ENCODE assay signal across 1 cellular context in the genomic region with DNA sequence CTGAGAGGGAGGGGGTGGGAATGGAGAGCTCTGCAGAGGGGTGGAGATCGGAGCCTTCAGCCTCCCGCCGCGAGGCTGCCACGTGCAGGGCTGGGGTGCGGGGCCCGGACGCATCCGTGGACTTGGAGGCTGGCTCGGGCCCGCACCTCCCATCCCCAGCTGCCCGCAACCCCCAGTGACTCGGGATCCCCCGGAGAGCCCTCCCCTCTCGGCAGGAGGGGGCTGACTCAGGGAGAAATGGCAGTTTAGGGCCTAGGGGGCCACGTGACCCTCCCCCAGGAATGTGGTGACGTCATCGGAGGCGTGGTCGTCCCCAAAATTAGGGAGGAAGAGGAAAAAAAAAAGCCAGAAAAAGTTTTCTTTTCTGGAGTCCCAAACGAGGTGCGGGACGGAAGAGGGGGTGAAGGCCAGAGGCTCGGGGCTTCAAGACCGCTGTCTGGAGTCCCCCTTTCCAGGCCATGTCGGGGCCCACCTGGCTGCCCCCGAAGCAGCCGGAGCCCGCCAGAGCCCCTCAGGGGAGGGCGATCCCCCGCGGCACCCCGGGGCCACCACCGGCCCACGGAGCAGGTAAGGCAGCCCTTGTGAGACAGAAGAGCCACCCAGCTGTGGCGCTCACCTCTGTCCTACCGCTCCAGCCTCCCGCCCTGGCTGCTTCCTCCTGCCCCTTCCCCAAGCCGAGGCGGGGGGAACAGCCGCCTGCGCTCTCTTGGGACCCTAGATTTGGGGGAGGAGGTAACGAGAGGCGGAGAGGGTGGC.
TF ChIP-seq lines count a peak whose summit lies in the region.

A gene with protein sequence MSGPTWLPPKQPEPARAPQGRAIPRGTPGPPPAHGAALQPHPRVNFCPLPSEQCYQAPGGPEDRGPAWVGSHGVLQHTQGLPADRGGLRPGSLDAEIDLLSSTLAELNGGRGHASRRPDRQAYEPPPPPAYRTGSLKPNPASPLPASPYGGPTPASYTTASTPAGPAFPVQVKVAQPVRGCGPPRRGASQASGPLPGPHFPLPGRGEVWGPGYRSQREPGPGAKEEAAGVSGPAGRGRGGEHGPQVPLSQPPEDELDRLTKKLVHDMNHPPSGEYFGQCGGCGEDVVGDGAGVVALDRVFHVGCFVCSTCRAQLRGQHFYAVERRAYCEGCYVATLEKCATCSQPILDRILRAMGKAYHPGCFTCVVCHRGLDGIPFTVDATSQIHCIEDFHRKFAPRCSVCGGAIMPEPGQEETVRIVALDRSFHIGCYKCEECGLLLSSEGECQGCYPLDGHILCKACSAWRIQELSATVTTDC (plus strand): TSS at position 348 of the 756 bp plus-strand sequence. CDS start 111 bp downstream, at position 459.

TF ChIP-seq in HEK293, 187 proteins besides CTCF, POLR2A, EP300 and RAD21 (continued from another document and continues in another):
- TF ChIP-seq, protein P1, sequence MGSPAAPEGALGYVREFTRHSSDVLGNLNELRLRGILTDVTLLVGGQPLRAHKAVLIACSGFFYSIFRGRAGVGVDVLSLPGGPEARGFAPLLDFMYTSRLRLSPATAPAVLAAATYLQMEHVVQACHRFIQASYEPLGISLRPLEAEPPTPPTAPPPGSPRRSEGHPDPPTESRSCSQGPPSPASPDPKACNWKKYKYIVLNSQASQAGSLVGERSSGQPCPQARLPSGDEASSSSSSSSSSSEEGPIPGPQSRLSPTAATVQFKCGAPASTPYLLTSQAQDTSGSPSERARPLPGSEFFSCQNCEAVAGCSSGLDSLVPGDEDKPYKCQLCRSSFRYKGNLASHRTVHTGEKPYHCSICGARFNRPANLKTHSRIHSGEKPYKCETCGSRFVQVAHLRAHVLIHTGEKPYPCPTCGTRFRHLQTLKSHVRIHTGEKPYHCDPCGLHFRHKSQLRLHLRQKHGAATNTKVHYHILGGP (tag by site-specific recombination; IDR thresholded peaks at IDR 0.05): no peak
- TF ChIP-seq ZNF48 (tag by site-specific recombination; IDR thresholded peaks at IDR 0.05): no peak
- TF ChIP-seq ZBTB1 (tag by site-specific recombination; IDR thresholded peaks at IDR 0.05): peak; percentile 84
- TF ChIP-seq ZNF140 (tag by site-specific recombination; IDR thresholded peaks at IDR 0.05): no peak
- peak; percentile 88 for TF ChIP-seq ZFP69B (tag by site-specific recombination; IDR thresholded peaks at IDR 0.05)
- TF ChIP-seq TRIM28 (IDR thresholded peaks at IDR 0.05; ENCODE audit: borderline replicate concordance, low read length): no peak
- TF ChIP-seq ZNF624 (tag by site-specific recombination; IDR thresholded peaks at IDR 0.05): no peak
- TF ChIP-seq ZNF148 (tag by site-specific recombination; IDR thresholded peaks at IDR 0.05; ENCODE audit: borderline replicate concordance): no peak
- TF ChIP-seq ZBTB21 (tag by site-specific recombination; IDR thresholded peaks at IDR 0.05): peak; percentile 94
- no peak for TF ChIP-seq OSR2 (tag by site-specific recombination; IDR thresholded peaks at IDR 0.05)
- peak; percentile 95 for TF ChIP-seq KLF17 (tag by site-specific recombination; IDR thresholded peaks at IDR 0.05)
- no peak for TF ChIP-seq ZNF544 (tag by site-specific recombination; IDR thresholded peaks at IDR 0.05)
- no peak for TF ChIP-seq HOXD13 (CRISPR knock-in tag; IDR thresholded peaks at IDR 0.05; ENCODE audit: borderline replicate concordance)
- no peak for TF ChIP-seq ZNF302 (tag by site-specific recombination; IDR thresholded peaks at IDR 0.05; ENCODE audit: low read depth)
- no peak for TF ChIP-seq ZNF266 (tag by site-specific recombination; IDR thresholded peaks at IDR 0.05; ENCODE audit: low read depth)
- peak; percentile 77 for TF ChIP-seq ZBTB8A (tag by site-specific recombination; IDR thresholded peaks at IDR 0.05)
- TF ChIP-seq, protein P2, sequence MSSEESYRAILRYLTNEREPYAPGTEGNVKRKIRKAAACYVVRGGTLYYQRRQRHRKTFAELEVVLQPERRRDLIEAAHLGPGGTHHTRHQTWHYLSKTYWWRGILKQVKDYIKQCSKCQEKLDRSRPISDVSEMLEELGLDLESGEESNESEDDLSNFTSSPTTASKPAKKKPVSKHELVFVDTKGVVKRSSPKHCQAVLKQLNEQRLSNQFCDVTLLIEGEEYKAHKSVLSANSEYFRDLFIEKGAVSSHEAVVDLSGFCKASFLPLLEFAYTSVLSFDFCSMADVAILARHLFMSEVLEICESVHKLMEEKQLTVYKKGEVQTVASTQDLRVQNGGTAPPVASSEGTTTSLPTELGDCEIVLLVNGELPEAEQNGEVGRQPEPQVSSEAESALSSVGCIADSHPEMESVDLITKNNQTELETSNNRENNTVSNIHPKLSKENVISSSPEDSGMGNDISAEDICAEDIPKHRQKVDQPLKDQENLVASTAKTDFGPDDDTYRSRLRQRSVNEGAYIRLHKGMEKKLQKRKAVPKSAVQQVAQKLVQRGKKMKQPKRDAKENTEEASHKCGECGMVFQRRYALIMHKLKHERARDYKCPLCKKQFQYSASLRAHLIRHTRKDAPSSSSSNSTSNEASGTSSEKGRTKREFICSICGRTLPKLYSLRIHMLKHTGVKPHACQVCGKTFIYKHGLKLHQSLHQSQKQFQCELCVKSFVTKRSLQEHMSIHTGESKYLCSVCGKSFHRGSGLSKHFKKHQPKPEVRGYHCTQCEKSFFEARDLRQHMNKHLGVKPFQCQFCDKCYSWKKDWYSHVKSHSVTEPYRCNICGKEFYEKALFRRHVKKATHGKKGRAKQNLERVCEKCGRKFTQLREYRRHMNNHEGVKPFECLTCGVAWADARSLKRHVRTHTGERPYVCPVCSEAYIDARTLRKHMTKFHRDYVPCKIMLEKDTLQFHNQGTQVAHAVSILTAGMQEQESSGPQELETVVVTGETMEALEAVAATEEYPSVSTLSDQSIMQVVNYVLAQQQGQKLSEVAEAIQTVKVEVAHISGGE (tag by site-specific recombination; conservative IDR thresholded peaks at IDR 0.05; ENCODE audit: low read depth): no peak; the same call in 1 of the 2 replicates
- TF ChIP-seq ZBTB49 (tag by site-specific recombination; IDR thresholded peaks at IDR 0.05; ENCODE audit: low read depth): no peak
- TF ChIP-seq SCRT1 (tag by site-specific recombination; IDR thresholded peaks at IDR 0.05; ENCODE audit: borderline replicate concordance): no peak; the same call in 1 of the 2 replicates
- TF ChIP-seq ZNF175 (tag by site-specific recombination; IDR thresholded peaks at IDR 0.05): no peak
- TF ChIP-seq ZNF561 (tag by site-specific recombination; IDR thresholded peaks at IDR 0.05; ENCODE audit: borderline replicate concordance): no peak; the same call in 1 of the 2 replicates
- TF ChIP-seq ZNF426 (tag by site-specific recombination; IDR thresholded peaks at IDR 0.05): no peak
- TF ChIP-seq ZNF596 (tag by site-specific recombination; IDR thresholded peaks at IDR 0.05): 0 out of 2 replicates have a peak, but pooled peaks have one; percentile 39
- TF ChIP-seq ZNF433 (tag by site-specific recombination; IDR thresholded peaks at IDR 0.05; ENCODE audit: low read depth): no peak
- no peak for TF ChIP-seq ZNF626 (tag by site-specific recombination; IDR thresholded peaks at IDR 0.05)
- TF ChIP-seq ZNF768 (tag by site-specific recombination; IDR thresholded peaks at IDR 0.05): no peak
- peak; percentile 97 for TF ChIP-seq SP7 (tag by site-specific recombination; IDR thresholded peaks at IDR 0.05)
- peak; percentile 92 for TF ChIP-seq ZXDB (tag by site-specific recombination; IDR thresholded peaks at IDR 0.05)
- TF ChIP-seq ZBTB10 (tag by site-specific recombination; IDR thresholded peaks at IDR 0.05): peak; percentile 98
- peak; percentile 85 for TF ChIP-seq ZNF366 (tag by site-specific recombination; conservative IDR thresholded peaks at IDR 0.05)
- TF ChIP-seq ZNF169 (tag by site-specific recombination; IDR thresholded peaks at IDR 0.05): no peak
- TF ChIP-seq BCL11B (tag by site-specific recombination; IDR thresholded peaks at IDR 0.05; ENCODE audit: low read depth): peak; percentile 58
- TF ChIP-seq ZNF558 (tag by site-specific recombination; IDR thresholded peaks at IDR 0.05): peak; percentile 74; the same call in 1 of the 2 replicates
- peak; percentile 94 for TF ChIP-seq ZNF692 (tag by site-specific recombination; IDR thresholded peaks at IDR 0.05)
- no peak for TF ChIP-seq MEIS1 (CRISPR knock-in tag; IDR thresholded peaks at IDR 0.05; ENCODE audit: borderline replicate concordance)
- TF ChIP-seq ZNF114 (tag by site-specific recombination; IDR thresholded peaks at IDR 0.05): no peak
- peak; percentile 31; the same call in 1 of the 2 replicates for TF ChIP-seq ZNF37A (tag by site-specific recombination; IDR thresholded peaks at IDR 0.05)
- peak; percentile 88; the same call in 1 of the 2 replicates for TF ChIP-seq ZNF391 (tag by site-specific recombination; IDR thresholded peaks at IDR 0.05; ENCODE audit: borderline replicate concordance, low read depth)
- TF ChIP-seq ZNF2 (tag by site-specific recombination; IDR thresholded peaks at IDR 0.05): peak; percentile 61; the same call in 1 of the 2 replicates
- TF ChIP-seq FEZF1 (tag by site-specific recombination; IDR thresholded peaks at IDR 0.05): peak; percentile 51
- no peak for TF ChIP-seq ZNF121 (tag by site-specific recombination; IDR thresholded peaks at IDR 0.05)
- TF ChIP-seq ZFP3 (tag by site-specific recombination; IDR thresholded peaks at IDR 0.05; ENCODE audit: low read depth): no peak
- peak; percentile 70 for TF ChIP-seq EGR2 (tag by site-specific recombination; IDR thresholded peaks at IDR 0.05; ENCODE audit: low read depth)
- no peak for TF ChIP-seq ZNF354C (tag by site-specific recombination; IDR thresholded peaks at IDR 0.05; ENCODE audit: borderline replicate concordance, low read depth)
- TF ChIP-seq ZNF146 (tag by site-specific recombination; IDR thresholded peaks at IDR 0.05): no peak; the same call in 1 of the 2 replicates
- peak; percentile 90 for TF ChIP-seq SP3 (tag by site-specific recombination; IDR thresholded peaks at IDR 0.05)
- TF ChIP-seq ZNF585B (tag by site-specific recombination; IDR thresholded peaks at IDR 0.05): no peak
